In genomic region chr17:45115015-45115625, GRCh38 we compare ENCODE assay signal across 1 cellular context.
A peak's percentile ranks its signal among the peaks of the same experiment; 100 is the strongest.
TF ChIP-seq lines count a peak whose summit lies in the region.

No MANE protein-coding gene starts in this region.

TF ChIP-seq in K562, 482 proteins besides CTCF, POLR2A, EP300 and RAD21:
- TF ChIP-seq NFIX (CRISPR knock-in tag; IDR thresholded peaks at IDR 0.05; ENCODE audit: low read depth) = no peak
- TF ChIP-seq PCBP1 (IDR thresholded peaks at IDR 0.05; ENCODE audit: low read depth, low read length, poor library complexity, severe bottlenecking) = peak; percentile 54
